ENCODE assay signal across 8 cellular contexts in the genomic region with DNA sequence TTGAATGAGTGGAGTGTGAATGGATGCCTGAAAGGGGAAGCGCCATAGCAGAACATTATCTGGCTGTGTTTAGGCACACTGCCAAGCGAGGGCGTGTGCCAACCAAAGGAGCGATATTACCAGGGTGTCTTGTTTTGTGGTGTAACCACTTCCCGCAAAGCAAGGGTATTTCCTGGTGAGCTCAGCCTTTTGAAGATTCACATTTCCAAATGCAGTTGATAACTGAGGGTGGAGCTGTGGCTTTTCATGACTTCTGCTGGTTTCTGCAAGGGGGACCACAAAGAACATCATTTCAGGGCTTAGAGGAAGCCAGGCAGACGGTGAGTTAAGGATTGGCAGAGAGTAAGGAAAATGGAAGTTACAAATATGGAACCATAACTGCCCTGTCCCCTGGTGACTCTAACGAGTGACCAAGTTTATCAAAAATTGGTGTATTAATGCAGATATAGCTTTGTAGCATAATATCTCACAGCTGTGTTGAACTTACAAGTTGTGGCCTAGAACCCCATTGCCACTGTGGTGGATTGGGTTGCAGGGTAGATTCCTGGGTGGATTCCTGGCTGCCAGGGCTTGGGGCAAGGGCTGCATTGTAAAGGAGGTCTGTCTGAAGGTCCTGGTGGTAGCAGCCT.
DNase-seq lines count a peak whose midpoint lies in the region; ATAC-seq, FAIRE-seq and TF ChIP-seq lines count a peak whose summit lies in the region.

No MANE protein-coding gene starts in this region.

- H3K27ac Mint-ChIP-seq in osteocyte (ENCODE audit: unreplicated experiment), result no peak overlapping the region

- H3K4me1 Mint-ChIP-seq in osteocyte (ENCODE audit: unreplicated experiment), result peaks cover 7% of the 10 kb centered on the region

- ATAC-seq in GM18511 (IDR thresholded peaks at IDR 0.05; ENCODE audit: unreplicated experiment) (peak; percentile 69), HG03558 (IDR thresholded peaks at IDR 0.05; ENCODE audit: extremely low read depth, unreplicated experiment) (peak; percentile 38), GM19328 (IDR thresholded peaks at IDR 0.05; ENCODE audit: unreplicated experiment) (no peak)

- peak; percentile 98 for FAIRE-seq in RCC 7860 (lab: Jason Lieb, UNC)

- no peak overlapping the region for H3K4me3 Mint-ChIP-seq in osteocyte (ENCODE audit: unreplicated experiment)

- no peak for TF ChIP-seq CTCF in osteocyte (IDR thresholded peaks at IDR 0.05)

- H3K27me3 Mint-ChIP-seq in osteocyte (ENCODE audit: unreplicated experiment), result no peaks in the 10 kb centered on the region

- DNase-seq in RCC 7860 (ENCODE audit: low spot score) (peak; percentile 96), activated T-helper 1 cell treated with Interleukin-2 at 50 U/mL for 16 hours (ENCODE audit: low read depth) (peak; percentile 75), foreskin melanocyte (peak; percentile 28), osteocyte (ENCODE audit: extremely low spot score, unreplicated experiment) (no peak)
- peak; percentile 60 to 72 for DNase-seq in stimulated activated CD4-positive, alpha-beta T cell treated with anti-CD3 and anti-CD28 coated beads, Interleukin-1b, Interleukin-23, amount 100 ng/mL, for 4 hours (ENCODE audit: low read depth in 2 of 2)

- H3K36me3 Mint-ChIP-seq in osteocyte (ENCODE audit: unreplicated experiment), result peaks cover 8% of the 10 kb centered on the region

- peaks cover 7% of the 10 kb centered on the region for H3K9me3 Mint-ChIP-seq in osteocyte (ENCODE audit: unreplicated experiment)
